Comparison of ENCODE assay signal across 24 cellular contexts in the genomic region with DNA sequence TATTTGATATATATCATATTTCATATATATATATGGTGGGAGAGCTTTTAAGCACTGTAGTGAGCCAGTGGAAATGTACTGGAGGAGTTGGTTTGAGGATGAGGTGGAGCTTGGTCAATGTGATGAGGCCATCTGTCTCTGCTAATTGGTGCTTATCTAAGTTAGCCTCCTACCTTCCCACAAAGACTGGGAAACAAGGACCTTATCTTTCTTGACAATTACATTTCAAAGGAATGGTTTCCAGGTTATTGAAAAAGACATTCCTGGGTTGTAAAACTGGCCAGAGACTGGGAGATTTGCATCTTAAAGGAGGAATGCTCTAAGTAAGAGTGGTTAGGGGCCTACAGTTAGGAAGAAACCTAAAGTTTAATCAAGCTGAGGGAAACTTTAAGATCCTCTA.
"Had no signal": no experiment of that assay in that cellular context is flagged by ENCODE, and none has a peak within 500 bp of the region (broad histone marks: within the 10 kb centered on the region; RNA-seq: fewer than 3 reads in every experiment).

No MANE protein-coding gene starts in this region.

- H3K4me1 ChIP-seq: breast epithelium, gastrocnemius medialis, heart left ventricle, left ventricle myocardium inferior, transverse colon, uterus had no signal

- ATAC-seq: activated CD4-positive, CD25-positive, alpha-beta regulatory T cell treated with anti-CD3 and anti-CD28 coated beads, Interleukin-2, amount 50 U/mL, for 24 hours; activated CD8-positive, alpha-beta T cell treated with anti-CD3 and anti-CD28 coated beads, Interleukin-2, amount 10 ng/mL, durations not matched to agents 7 days and 5 days; activated naive CD8-positive, alpha-beta T cell treated with anti-CD3 and anti-CD28 coated beads, Interleukin-2, amount 50 U/mL, for 24 hours; esophagus mucosa; gastrocnemius medialis; heart left ventricle had no signal

- H3K36me3 ChIP-seq: breast epithelium, gastrocnemius medialis, heart left ventricle, left ventricle myocardium inferior, transverse colon, uterus had no signal

- H3K27ac ChIP-seq: breast epithelium, coronary artery, gastrocnemius medialis, heart left ventricle, left ventricle myocardium inferior, transverse colon, uterus had no signal

- H3K27ac Mint-ChIP-seq: activated CD4-positive, alpha-beta T cell treated with anti-CD3 and anti-CD28 coated beads, Interleukin-2, amount 10 ng/mL, durations not matched to agents 7 days and 5 days; activated CD8-positive, alpha-beta T cell treated with anti-CD3 and anti-CD28 coated beads, Interleukin-2, amount 10 ng/mL, durations not matched to agents 7 days and 5 days; activated naive CD4-positive, alpha-beta T cell treated with anti-CD3 and anti-CD28 coated beads for 36 hours; activated naive CD8-positive, alpha-beta T cell treated with anti-CD3 and anti-CD28 coated beads, Interleukin-2, amount 50 U/mL, for 24 hours; activated T-cell treated with anti-CD3 and anti-CD28 coated beads, Interleukin-2, amount 50 U/mL, for 24 hours; activated T-helper 2 cell treated with anti-CD3 and anti-CD28 coated beads, Interferon-gamma antibody, Interleukin-2, Interleukin-4, amounts not matched to agents 10 μg/mL and 5 μg/mL and 100 μg/mL, durations not matched to agents 14 hours and 24 hours and 36 hours; progenitor cell of endocrine pancreas; T-helper 1 cell treated with Interleukin-12 subunit alpha and Interleukin-12 subunit beta and Interleukin-4 antibody, amounts not matched to agents 30 μg/mL and 1 μg/mL, for 36 hours had no signal

- H3K4me1 Mint-ChIP-seq: activated CD4-positive, alpha-beta T cell treated with anti-CD3 and anti-CD28 coated beads, Interleukin-2, amount 10 ng/mL, durations not matched to agents 7 days and 5 days; activated naive CD8-positive, alpha-beta T cell treated with anti-CD3 and anti-CD28 coated beads, Interleukin-2, amount 50 U/mL, for 24 hours had no signal

- H3K9me3 ChIP-seq: breast epithelium, gastrocnemius medialis, left ventricle myocardium inferior, transverse colon, uterus had no signal

- H3K27me3 Mint-ChIP-seq: activated CD4-positive, alpha-beta T cell treated with anti-CD3 and anti-CD28 coated beads, Interleukin-2, amount 10 ng/mL, durations not matched to agents 7 days and 5 days; activated naive CD8-positive, alpha-beta T cell treated with anti-CD3 and anti-CD28 coated beads, Interleukin-2, amount 50 U/mL, for 24 hours; activated T-cell treated with anti-CD3 and anti-CD28 coated beads, Interleukin-2, amount 50 U/mL, for 24 hours; progenitor cell of endocrine pancreas had no signal

- H3K4me3 Mint-ChIP-seq: activated CD4-positive, alpha-beta T cell treated with anti-CD3 and anti-CD28 coated beads, Interleukin-2, amount 10 ng/mL, durations not matched to agents 7 days and 5 days; activated CD8-positive, alpha-beta T cell treated with anti-CD3 and anti-CD28 coated beads, Interleukin-2, amount 10 ng/mL, durations not matched to agents 7 days and 5 days; activated naive CD4-positive, alpha-beta T cell treated with anti-CD3 and anti-CD28 coated beads for 36 hours; activated naive CD8-positive, alpha-beta T cell treated with anti-CD3 and anti-CD28 coated beads, Interleukin-2, amount 50 U/mL, for 24 hours; activated T-cell treated with anti-CD3 and anti-CD28 coated beads, Interleukin-2, amount 50 U/mL, for 24 hours; T-helper 1 cell treated with Interleukin-12 subunit alpha and Interleukin-12 subunit beta and Interleukin-4 antibody, amounts not matched to agents 30 μg/mL and 1 μg/mL, for 36 hours had no signal

- DNase-seq: activated CD4-positive, alpha-beta T cell treated with anti-CD3 and anti-CD28 coated beads, Interleukin-2, amount 10 ng/mL, durations not matched to agents 7 days and 5 days; activated CD8-positive, alpha-beta T cell treated with anti-CD3 and anti-CD28 coated beads, Interleukin-2, amount 10 ng/mL, durations not matched to agents 7 days and 5 days; activated naive CD4-positive, alpha-beta T cell treated with anti-CD3 and anti-CD28 coated beads for 36 hours; activated naive CD8-positive, alpha-beta T cell treated with anti-CD3 and anti-CD28 coated beads, Interleukin-2, amount 50 U/mL, for 24 hours; activated T-cell treated with anti-CD3 and anti-CD28 coated beads, Interleukin-2, amount 50 U/mL, for 24 hours; aorta; effector CD4-positive, alpha-beta T cell; gastrocnemius medialis; heart left ventricle; left ventricle myocardium inferior; mammary epithelial cell; stimulated activated CD4-positive, alpha-beta T cell treated with anti-CD3 and anti-CD28 coated beads, Interleukin-12 subunit alpha, Interleukin-12 subunit beta, amount 100 ng/mL, for 4 hours; stimulated activated CD4-positive, alpha-beta T cell treated with anti-CD3 and anti-CD28 coated beads, Interleukin-1b, Interleukin-23, amount 100 ng/mL, for 48 hours; stimulated activated CD8-positive, alpha-beta memory T cell treated with anti-CD3 and anti-CD28 coated beads, Interleukin-4, amount 100 ng/mL, for 48 hours; stimulated activated naive CD4-positive, alpha-beta T cell treated with Interleukin-2 at 50 U/mL for 16 hours; transverse colon; uterus had no signal

- H3K27me3 ChIP-seq: breast epithelium, gastrocnemius medialis, heart left ventricle, transverse colon, uterus had no signal

- H3K4me3 ChIP-seq: breast epithelium, coronary artery, gastrocnemius medialis, heart left ventricle, left ventricle myocardium inferior, transverse colon, uterus had no signal
